ENCODE assay signal across 14 cellular contexts in the genomic region with DNA sequence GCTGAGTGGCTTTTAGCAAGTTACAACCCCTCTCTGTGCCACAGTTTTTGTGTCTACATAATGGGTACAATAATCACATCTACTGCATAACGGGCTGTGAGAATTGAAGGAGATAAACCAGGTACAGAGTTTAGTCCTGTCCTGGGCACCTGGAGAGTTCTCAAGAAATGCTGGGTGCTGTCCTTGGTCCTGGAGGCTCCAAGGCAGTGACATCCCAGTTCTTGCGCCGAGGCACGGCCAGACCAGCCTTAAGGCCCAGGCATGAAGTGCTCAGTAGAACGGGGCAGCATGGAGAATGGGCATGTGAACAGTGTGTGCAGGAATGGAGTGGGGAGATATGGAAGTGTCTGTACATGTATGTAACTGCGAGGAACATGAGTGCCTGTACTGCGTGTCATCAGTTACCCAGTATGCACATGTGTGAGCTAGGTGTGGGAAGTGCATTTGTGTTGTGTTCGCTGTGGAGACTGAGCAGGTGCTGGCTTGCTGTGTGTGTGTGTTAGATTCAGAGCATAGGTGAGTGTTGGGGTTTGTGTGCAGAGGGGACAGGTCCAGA. TPM values are rescaled to one million over a fixed set of nuclear protein-coding genes. Genes with fewer than 3 reads are reported as not detected.
DNase-seq lines count a peak whose midpoint lies in the region; ATAC-seq and TF ChIP-seq lines count a peak whose summit lies in the region.
"Had no signal": no experiment of that assay in that cellular context is flagged by ENCODE, and none has a peak within 500 bp of the region (broad histone marks: within the 10 kb centered on the region; RNA-seq: fewer than 3 reads in every experiment).

No MANE protein-coding gene starts in this region.

- no peak overlapping the region for H3K9ac ChIP-seq in SK-N-SH

- H3F3A ChIP-seq in SK-N-SH (replicated peaks; ENCODE audit: insufficient read depth): no peaks in the 10 kb centered on the region

- H3K4me3 ChIP-seq in SK-N-SH (ENCODE audit: low read depth in 2 of 2, low read length in 1 of 2): no peak overlapping the region
- no peak overlapping the region for H3K4me3 ChIP-seq in epithelial cell of esophagus (ENCODE audit: low read length)
- H3K4me3 ChIP-seq: coronary artery, HAP-1 had no signal

- no peak for TF ChIP-seq EP300 in SK-N-SH (IDR thresholded peaks at IDR 0.05; ENCODE audit: borderline replicate concordance in 1 of 2, low read depth in 1 of 2, low read length in 1 of 2)

- H3K9me2 ChIP-seq in SK-N-SH: no peaks in the 10 kb centered on the region

- 71% methylated on average over 8 of the region's 8 CpGs for WGBS in SK-N-SH (ENCODE audit: low lambda C conversion rate)

- H2AFZ ChIP-seq in SK-N-SH (ENCODE audit: low read depth): no peak overlapping the region

- peak; percentile 57 for DNase-seq in activated naive CD4-positive, alpha-beta T cell treated with anti-CD3 and anti-CD28 coated beads, Interleukin-2, amount 10 ng/mL, durations not matched to agents 7 days and 5 days
- DNase-seq in activated naive CD4-positive, alpha-beta T cell treated with anti-CD3 and anti-CD28 coated beads, Interleukin-2, amount 50 U/mL, for 72 hours (ENCODE audit: low spot score in 2 of 2): no peak
- DNase-seq in SK-N-SH (no peak), epithelial cell of esophagus (ENCODE audit: low read depth) (peak; percentile 73)
- DNase-seq in stimulated activated effector memory CD8-positive, alpha-beta T cell treated with anti-CD3 and anti-CD28 coated beads, Interleukin-12 subunit alpha, Interleukin-12 subunit beta, amount 100 ng/mL, for 72 hours (ENCODE audit: low spot score in 2 of 2): no peak
- DNase-seq: activated T-cell treated with anti-CD3 and anti-CD28 coated beads, Interleukin-2, amount 50 U/mL, for 48 hours; NCI-H1048 had no signal

- no peak overlapping the region for H3K4me3 Mint-ChIP-seq in activated naive CD4-positive, alpha-beta T cell treated with anti-CD3 and anti-CD28 coated beads, Interleukin-2, amount 10 ng/mL, durations not matched to agents 7 days and 5 days
- no peak overlapping the region for H3K4me3 Mint-ChIP-seq in stimulated activated effector memory CD8-positive, alpha-beta T cell treated with anti-CD3 and anti-CD28 coated beads, Interleukin-12 subunit alpha, Interleukin-12 subunit beta, amount 100 ng/mL, for 72 hours
- H3K4me3 Mint-ChIP-seq: T-helper 2 cell treated with Interferon-gamma antibody and Interleukin-4, amounts not matched to agents 5 μg/mL and 100 μg/mL, for 36 hours had no signal

- peaks cover 0 to 22% of the 10 kb centered on the region in 2 experiments; a peak in 1 of 4 replicates for H3K4me1 ChIP-seq in SK-N-SH (ENCODE audit: control insufficient read depth in 1 of 2, insufficient read depth in 2 of 2, low read depth in 1 of 2, low read length in 1 of 2)
- H3K4me1 ChIP-seq: HAP-1 had no signal

- peaks cover 62% of the 10 kb centered on the region for H3K27me3 Mint-ChIP-seq in activated naive CD4-positive, alpha-beta T cell treated with anti-CD3 and anti-CD28 coated beads, Interleukin-2, amount 10 ng/mL, durations not matched to agents 7 days and 5 days

- no peak for TF ChIP-seq RAD21 in SK-N-SH (IDR thresholded peaks at IDR 0.05; ENCODE audit: low read length)

- CTCF ChIA-PET in activated naive CD4-positive, alpha-beta T cell treated with anti-CD3 and anti-CD28 coated beads, Interleukin-2, amount 10 ng/mL, durations not matched to agents 7 days and 5 days (lab: Charles Lee): interaction anchor here (0.7 kb wide), 1 partner anchor 199 kb away, joined by 3 read pairs; no protein-coding TSS in a partner anchor
- CTCF ChIA-PET in SK-N-SH (lab: Yijun Ruan, JAX): interaction anchor here (0.5 to 2.6 kb wide), 8 partner anchors 10 to 268 kb away, joined by 3 to 14 read pairs (median 4); no protein-coding TSS in a partner anchor

- peaks cover 6% of the 10 kb centered on the region; the same call in 1 of the 2 replicates for H3K27me3 ChIP-seq in SK-N-SH (ENCODE audit: insufficient read depth)

- no peak overlapping the region for H3K4me2 ChIP-seq in SK-N-SH

- no peaks in the 10 kb centered on the region for H3K9me3 Mint-ChIP-seq in activated naive CD4-positive, alpha-beta T cell treated with anti-CD3 and anti-CD28 coated beads, Interleukin-2, amount 10 ng/mL, durations not matched to agents 7 days and 5 days
- no peaks in the 10 kb centered on the region for H3K9me3 Mint-ChIP-seq in activated naive CD4-positive, alpha-beta T cell treated with anti-CD3 and anti-CD28 coated beads, Interleukin-2, amount 50 U/mL, for 72 hours
- H3K9me3 Mint-ChIP-seq in stimulated activated effector memory CD8-positive, alpha-beta T cell treated with anti-CD3 and anti-CD28 coated beads, Interleukin-12 subunit alpha, Interleukin-12 subunit beta, amount 100 ng/mL, for 72 hours: no peaks in the 10 kb centered on the region
- H3K9me3 Mint-ChIP-seq: T-helper 2 cell treated with Interferon-gamma antibody and Interleukin-4, amounts not matched to agents 5 μg/mL and 100 μg/mL, for 36 hours had no signal

- H3K36me3 ChIP-seq in SK-N-SH (replicated peaks in 1 of 2; ENCODE audit: control insufficient read depth in 1 of 2, insufficient read depth in 2 of 2, low read length in 1 of 2): no peaks in the 10 kb centered on the region
- H3K36me3 ChIP-seq: HAP-1 had no signal

- H4K20me1 ChIP-seq in SK-N-SH (ENCODE audit: insufficient read depth): no peaks in the 10 kb centered on the region

- H3K9me3 ChIP-seq in SK-N-SH: no peaks in the 10 kb centered on the region
- H3K9me3 ChIP-seq: HAP-1 had no signal

- peak overlapping the region in 1 of 2 experiments; percentile 85; a peak in 1 of 4 replicates for H3K27ac ChIP-seq in SK-N-SH (ENCODE audit: low read depth in 2 of 2, low read length in 1 of 2)
- H3K27ac ChIP-seq: coronary artery had no signal

- POLR2A ChIA-PET in SK-N-SH (lab: Yijun Ruan, JAX): no interaction called here

- no peak for ATAC-seq in activated naive CD4-positive, alpha-beta T cell treated with anti-CD3 and anti-CD28 coated beads, Interleukin-2, amount 50 U/mL, for 72 hours
- ATAC-seq in stimulated activated effector memory CD8-positive, alpha-beta T cell treated with anti-CD3 and anti-CD28 coated beads, Interleukin-12 subunit alpha, Interleukin-12 subunit beta, amount 100 ng/mL, for 72 hours: peak; percentile 29
- ATAC-seq in HG03039 (IDR thresholded peaks at IDR 0.05; ENCODE audit: unreplicated experiment): no peak
- no peak for ATAC-seq in GM21526 (IDR thresholded peaks at IDR 0.05; ENCODE audit: low FRiP score, unreplicated experiment)
- no peak for ATAC-seq in GM21360 (IDR thresholded peaks at IDR 0.05; ENCODE audit: unreplicated experiment)

- no peaks in the 10 kb centered on the region for H3K4me1 Mint-ChIP-seq in activated naive CD4-positive, alpha-beta T cell treated with anti-CD3 and anti-CD28 coated beads, Interleukin-2, amount 10 ng/mL, durations not matched to agents 7 days and 5 days
- H3K4me1 Mint-ChIP-seq in stimulated activated effector memory CD8-positive, alpha-beta T cell treated with anti-CD3 and anti-CD28 coated beads, Interleukin-12 subunit alpha, Interleukin-12 subunit beta, amount 100 ng/mL, for 72 hours: peaks cover under 1% of the 10 kb centered on the region

- no peaks in the 10 kb centered on the region for H3K36me3 Mint-ChIP-seq in activated naive CD4-positive, alpha-beta T cell treated with anti-CD3 and anti-CD28 coated beads, Interleukin-2, amount 10 ng/mL, durations not matched to agents 7 days and 5 days
- no peaks in the 10 kb centered on the region for H3K36me3 Mint-ChIP-seq in activated naive CD4-positive, alpha-beta T cell treated with anti-CD3 and anti-CD28 coated beads, Interleukin-2, amount 50 U/mL, for 72 hours
- no peaks in the 10 kb centered on the region for H3K36me3 Mint-ChIP-seq in stimulated activated effector memory CD8-positive, alpha-beta T cell treated with anti-CD3 and anti-CD28 coated beads, Interleukin-12 subunit alpha, Interleukin-12 subunit beta, amount 100 ng/mL, for 72 hours

- no peaks in the 10 kb centered on the region for H3K79me2 ChIP-seq in SK-N-SH (ENCODE audit: insufficient read depth)

- no peak overlapping the region for H3K27ac Mint-ChIP-seq in activated naive CD4-positive, alpha-beta T cell treated with anti-CD3 and anti-CD28 coated beads, Interleukin-2, amount 10 ng/mL, durations not matched to agents 7 days and 5 days
- no peak overlapping the region for H3K27ac Mint-ChIP-seq in activated naive CD4-positive, alpha-beta T cell treated with anti-CD3 and anti-CD28 coated beads, Interleukin-2, amount 50 U/mL, for 72 hours
- H3K27ac Mint-ChIP-seq in stimulated activated effector memory CD8-positive, alpha-beta T cell treated with anti-CD3 and anti-CD28 coated beads, Interleukin-12 subunit alpha, Interleukin-12 subunit beta, amount 100 ng/mL, for 72 hours: no peak overlapping the region
- H3K27ac Mint-ChIP-seq: T-helper 2 cell treated with Interferon-gamma antibody and Interleukin-4, amounts not matched to agents 5 μg/mL and 100 μg/mL, for 36 hours had no signal

- TF ChIP-seq CTCF in SK-N-SH (IDR thresholded peaks at IDR 0.05) (no peak), epithelial cell of esophagus (IDR thresholded peaks at IDR 0.05; ENCODE audit: insufficient read depth, low read depth, low read length, missing control alignments) (no peak)

TF ChIP-seq in SK-N-SH, 30 proteins besides CTCF, POLR2A, EP300 and RAD21 (continues in another document):
- TF ChIP-seq FOXM1 (IDR thresholded peaks at IDR 0.05; ENCODE audit: low read depth) (no peak), NRF1 (IDR thresholded peaks at IDR 0.05; ENCODE audit: low read depth, low read length) (no peak), SMC3 (IDR thresholded peaks at IDR 0.05; ENCODE audit: low read depth, low read length) (no peak), CHD2 (IDR thresholded peaks at IDR 0.05; ENCODE audit: low read length, partially characterized antibody) (no peak)

RNA-seq across cellular contexts. Expression of gene UNC5A, which starts 6.3 kb away (rescaled TPM):
- under 1 TPM in 1 of 2 donors, not detected in 1; 0.08 TPM for total RNA-seq in activated naive CD4-positive, alpha-beta T cell treated with anti-CD3 and anti-CD28 coated beads, Interleukin-2, amount 50 U/mL, for 72 hours
- 0.46 and 0.55 TPM in 2 replicates for polyA plus RNA-seq in SK-N-SH (2012; rRNA removed)
- polyA plus RNA-seq in SK-N-SH (2012; cell fraction: cytosol; rRNA removed): 0.27 and 0.98 TPM in 2 replicates
- 0.74 and 1.4 TPM in 2 replicates for polyA plus RNA-seq in SK-N-SH (2012; cell fraction: nucleus; rRNA removed)
- total RNA-seq: mononuclear cell had no signal

Comparison
In these comparisons a context has a peak if more than half of its experiments do, and no peak if none do; other contexts are left out.
1. DNase-seq: peak in activated naive CD4-positive, alpha-beta T cell treated with anti-CD3 and anti-CD28 coated beads, Interleukin-2, amount 10 ng/mL, durations not matched to agents 7 days and 5 days (single experiment) and epithelial cell of esophagus (single experiment); none in activated naive CD4-positive, alpha-beta T cell treated with anti-CD3 and anti-CD28 coated beads, Interleukin-2, amount 50 U/mL, for 72 hours (0 of 2), SK-N-SH (single experiment) and stimulated activated effector memory CD8-positive, alpha-beta T cell treated with anti-CD3 and anti-CD28 coated beads, Interleukin-12 subunit alpha, Interleukin-12 subunit beta, amount 100 ng/mL, for 72 hours (0 of 2).